In genomic region chr2:207749873-207750272, GRCh38 we compare ENCODE assay signal across 15 cellular contexts.
"Had no signal": no experiment of that assay in that cellular context is flagged by ENCODE, and none has a peak within 500 bp of the region (broad histone marks: within the 10 kb centered on the region; RNA-seq: fewer than 3 reads in every experiment).

No MANE protein-coding gene starts in this region.

- ATAC-seq: activated CD8-positive, alpha-beta memory T cell treated with anti-CD3 and anti-CD28 coated beads, Interleukin-2, amount 10 ng/mL, durations not matched to agents 7 days and 5 days; activated naive CD4-positive, alpha-beta T cell treated with anti-CD3 and anti-CD28 coated beads, Interleukin-2, amount 50 U/mL, for 72 hours; gastroesophageal sphincter; right cardiac atrium; stimulated activated memory B cell treated with anti-CD40 and anti-IgM and Interleukin-4, amounts not matched to agents 10 μg/mL and 1 μg/mL and 100 μg/mL, for 72 hours had no signal

- H3K27ac ChIP-seq: gastroesophageal sphincter, spleen had no signal

- H3K36me3 Mint-ChIP-seq: activated CD8-positive, alpha-beta memory T cell treated with anti-CD3 and anti-CD28 coated beads, Interleukin-2, amount 10 ng/mL, durations not matched to agents 7 days and 5 days; activated naive CD4-positive, alpha-beta T cell treated with anti-CD3 and anti-CD28 coated beads, Interleukin-2, amount 50 U/mL, for 72 hours had no signal

- DNase-seq: activated CD4-positive, alpha-beta T cell treated with anti-CD3 and anti-CD28 coated beads for 1 hour; activated CD4-positive, alpha-beta T cell treated with anti-CD3 and anti-CD28 coated beads, Interleukin-2, amount 50 U/mL, for 48 hours; activated CD8-positive, alpha-beta memory T cell treated with anti-CD3 and anti-CD28 coated beads, Interleukin-2, amount 10 ng/mL, durations not matched to agents 7 days and 5 days; activated effector memory CD4-positive, alpha-beta T cell treated with anti-CD3 and anti-CD28 coated beads, Interleukin-2, amount 50 U/mL, for 16 hours; activated T-cell treated with anti-CD3 and anti-CD28 coated beads, Interleukin-2, amount 50 U/mL, for 24 hours; kidney; posterior cingulate gyrus; right cardiac atrium; spleen; stimulated activated CD4-positive, alpha-beta T cell treated with anti-CD3 and anti-CD28 coated beads, Interleukin-1b, Interleukin-23, amount 100 ng/mL, for 48 hours; trophoblast cell had no signal

- H3K4me3 ChIP-seq: gastroesophageal sphincter, spleen had no signal

- H3K9me3 ChIP-seq: gastroesophageal sphincter, spleen had no signal

- H3K9me3 Mint-ChIP-seq: activated naive CD4-positive, alpha-beta T cell treated with anti-CD3 and anti-CD28 coated beads, Interleukin-2, amount 50 U/mL, for 72 hours; activated T-cell treated with anti-CD3 and anti-CD28 coated beads, Interleukin-2, amount 50 U/mL, for 24 hours; stimulated activated memory B cell treated with anti-CD40 and anti-IgM and Interleukin-4, amounts not matched to agents 10 μg/mL and 1 μg/mL and 100 μg/mL, for 72 hours; T-helper 2 cell treated with Interferon-gamma antibody and Interleukin-4, amounts not matched to agents 5 μg/mL and 100 μg/mL, for 36 hours had no signal

- H3K27me3 Mint-ChIP-seq: activated CD8-positive, alpha-beta memory T cell treated with anti-CD3 and anti-CD28 coated beads, Interleukin-2, amount 10 ng/mL, durations not matched to agents 7 days and 5 days; activated T-cell treated with anti-CD3 and anti-CD28 coated beads, Interleukin-2, amount 50 U/mL, for 24 hours; stimulated activated memory B cell treated with anti-CD40 and anti-IgM and Interleukin-4, amounts not matched to agents 10 μg/mL and 1 μg/mL and 100 μg/mL, for 72 hours had no signal

- H3K27ac Mint-ChIP-seq: activated CD8-positive, alpha-beta memory T cell treated with anti-CD3 and anti-CD28 coated beads, Interleukin-2, amount 10 ng/mL, durations not matched to agents 7 days and 5 days; activated naive CD4-positive, alpha-beta T cell treated with anti-CD3 and anti-CD28 coated beads, Interleukin-2, amount 50 U/mL, for 72 hours; activated T-cell treated with anti-CD3 and anti-CD28 coated beads, Interleukin-2, amount 50 U/mL, for 24 hours; stimulated activated memory B cell treated with anti-CD40 and anti-IgM and Interleukin-4, amounts not matched to agents 10 μg/mL and 1 μg/mL and 100 μg/mL, for 72 hours; T-helper 2 cell treated with Interferon-gamma antibody and Interleukin-4, amounts not matched to agents 5 μg/mL and 100 μg/mL, for 36 hours had no signal

- H3K4me1 ChIP-seq: gastroesophageal sphincter, spleen had no signal

- H3K27me3 ChIP-seq: gastroesophageal sphincter, spleen had no signal

- H3K4me1 Mint-ChIP-seq: stimulated activated memory B cell treated with anti-CD40 and anti-IgM and Interleukin-4, amounts not matched to agents 10 μg/mL and 1 μg/mL and 100 μg/mL, for 72 hours had no signal

- H3K4me3 Mint-ChIP-seq: activated CD8-positive, alpha-beta memory T cell treated with anti-CD3 and anti-CD28 coated beads, Interleukin-2, amount 10 ng/mL, durations not matched to agents 7 days and 5 days; activated T-cell treated with anti-CD3 and anti-CD28 coated beads, Interleukin-2, amount 50 U/mL, for 24 hours; stimulated activated memory B cell treated with anti-CD40 and anti-IgM and Interleukin-4, amounts not matched to agents 10 μg/mL and 1 μg/mL and 100 μg/mL, for 72 hours; T-helper 2 cell treated with Interferon-gamma antibody and Interleukin-4, amounts not matched to agents 5 μg/mL and 100 μg/mL, for 36 hours had no signal
